8 cellular contexts compared by ENCODE assay signal in the genomic region with DNA sequence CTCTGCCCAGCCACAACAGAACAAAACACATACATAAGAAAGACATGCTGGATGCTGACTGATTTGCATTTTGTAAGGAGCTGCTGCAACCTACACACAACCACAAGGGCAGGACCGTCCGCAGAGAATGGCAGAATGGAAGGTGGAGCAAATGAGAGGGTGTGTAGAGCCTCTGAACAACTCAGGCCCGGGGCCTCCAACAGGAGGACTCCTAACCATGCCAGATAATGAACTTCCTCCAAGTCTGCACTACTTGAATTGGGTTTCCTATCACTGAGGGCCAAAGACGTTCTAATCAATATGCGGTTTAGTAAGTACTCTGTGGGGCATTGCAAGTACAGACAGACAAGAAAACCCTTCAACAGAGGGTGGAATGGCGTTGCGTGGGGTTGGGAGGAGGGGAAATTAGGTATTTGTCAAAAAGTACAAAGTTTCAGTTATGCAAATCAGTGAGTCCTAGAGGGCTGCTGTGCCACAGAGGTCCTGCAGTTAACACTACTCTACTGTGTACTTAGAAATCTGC. TPM values are rescaled to one million over a fixed set of nuclear protein-coding genes. Genes with fewer than 3 reads are reported as not detected.
DNase-seq lines count a peak whose midpoint lies in the region; ATAC-seq and TF ChIP-seq lines count a peak whose summit lies in the region.

No MANE protein-coding gene starts in this region.

- peaks cover 0 to 2% (median 0%) of the 10 kb centered on the region in 3 donors for H3K27me3 Mint-ChIP-seq in CD14-positive monocyte (ENCODE audit: low read depth in 3 of 3)

- H3K4me3 Mint-ChIP-seq in CD14-positive monocyte, result peak overlapping the region in 1 of 2 donors; percentile 7

- peak; percentile 73 for ATAC-seq in GM18499 (IDR thresholded peaks at IDR 0.05; ENCODE audit: insufficient read depth, unreplicated experiment)
- peak; percentile 82 for ATAC-seq in GM21390 (IDR thresholded peaks at IDR 0.05; ENCODE audit: unreplicated experiment)
- ATAC-seq in HG03460 (IDR thresholded peaks at IDR 0.05; ENCODE audit: unreplicated experiment), result peak; percentile 80
- no peak for ATAC-seq in sciatic nerve

- no peak for TF ChIP-seq POLR2A in erythroblast (IDR thresholded peaks at IDR 0.05; ENCODE audit: low read length)

- intact Hi-C loops in sciatic nerve (cut with DNase I), result no loop called here
- intact Hi-C loops in CD14-positive monocyte (cut with micrococcal nuclease), result no loop called here

- peaks cover 0 to 2% (median 0%) of the 10 kb centered on the region in 7 donors for H3K9me3 Mint-ChIP-seq in CD14-positive monocyte

- TF ChIP-seq CTCF in CD14-positive monocyte (IDR thresholded peaks at IDR 0.05), result no peak

- H3K27ac Mint-ChIP-seq in CD14-positive monocyte, result peak overlapping the region in 3 of 7 donors; percentile 12 to 76 (median 48)

- peaks cover 38 to 39% of the 10 kb centered on the region in 2 donors for H3K36me3 Mint-ChIP-seq in CD14-positive monocyte

- DNase-seq in erythroblast (lab: John Stamatoyannopoulos, UW), result peak; percentile 26 to 61
- no peak for DNase-seq in sciatic nerve (ENCODE audit: low spot score)
- DNase-seq in CD14-positive monocyte (ENCODE audit: low spot score), result no peak
- DNase-seq in NCI-H2081 (lab: John Stamatoyannopoulos, UW), result no peak
- no peak for DNase-seq in stimulated activated CD4-positive, alpha-beta T cell treated with anti-CD3 and anti-CD28 coated beads, Interleukin-1b, Interleukin-23, amount 100 ng/mL, for 48 hours

- H3K4me1 Mint-ChIP-seq in CD14-positive monocyte, result peaks cover 43% of the 10 kb centered on the region

RNA-seq across cellular contexts. Expression of gene VOPP1, which starts 14.6 kb away (rescaled TPM):
- 66.2 TPM for total RNA-seq in sciatic nerve
- 10 to 100 TPM; 16.7 to 18.0 TPM for polyA plus RNA-seq in CD14-positive monocyte

Comparison
In these comparisons a context has a peak if more than half of its experiments do, and no peak if none do; other contexts are left out.
1. DNase-seq: peak in erythroblast (2 of 2); none in sciatic nerve (single experiment), CD14-positive monocyte (single experiment), NCI-H2081 (0 of 2) and stimulated activated CD4-positive, alpha-beta T cell treated with anti-CD3 and anti-CD28 coated beads, Interleukin-1b, Interleukin-23, amount 100 ng/mL, for 48 hours (single experiment).